8 cellular contexts compared by ENCODE assay signal in genomic region chr3:186108106-186108940, GRCh38. TPM values are rescaled to one million over a fixed set of nuclear protein-coding genes. Genes with fewer than 3 reads are reported as not detected.
DNase-seq lines count a peak whose midpoint lies in the region; ATAC-seq and TF ChIP-seq lines count a peak whose summit lies in the region.

No MANE protein-coding gene starts in this region.

- in situ Hi-C loops in ACHN (cut with HindIII; ENCODE audit: low pct_ligation_motif_present, low pct_unique_long_range_greater_than_20kb, low sequenced_read_pairs) (no loop called here), GM13977 (cut with MboI; ENCODE audit: low pct_unique_long_range_greater_than_20kb, low sequenced_read_pairs, unreplicated experiment) (no loop called here)

- H3K4me1 ChIP-seq in OCI-LY3 (ENCODE audit: low read length): peaks cover 52% of the 10 kb centered on the region

- peak overlapping the region; percentile 80 for H3K9ac ChIP-seq in OCI-LY3 (ENCODE audit: low read length)

- no peaks in the 10 kb centered on the region for H3K9me3 ChIP-seq in OCI-LY3 (ENCODE audit: insufficient read depth, low read length)

- peaks cover 19% of the 10 kb centered on the region for H3K27me3 ChIP-seq in OCI-LY3 (ENCODE audit: low read depth, low read length)

- peak; percentile 76 for DNase-seq in ACHN
- peak; percentile 80 for DNase-seq in GM13977 (ENCODE audit: low spot score)
- peak; percentile 87 for DNase-seq in hepatic stellate cell (ENCODE audit: low spot score)
- peak; percentile 26 for DNase-seq in pulmonary artery endothelial cell (ENCODE audit: low read depth, low spot score)
- no peak for DNase-seq in NCI-H1048 (lab: John Stamatoyannopoulos, UW)

- peak overlapping the region; percentile 88 for H3K4me2 ChIP-seq in OCI-LY3 (ENCODE audit: low read length)

- no peak for ATAC-seq in GM21367 (IDR thresholded peaks at IDR 0.05; ENCODE audit: unreplicated experiment)

- peak overlapping the region; percentile 92 for H3K4me3 ChIP-seq in OCI-LY3 (ENCODE audit: low read length)

- 0 out of 2 replicates have a peak overlapping the region, but pooled peaks have one; percentile 6 for H2AFZ ChIP-seq in OCI-LY3 (ENCODE audit: low read depth, low read length)

- peaks cover 6% of the 10 kb centered on the region for H3K36me3 ChIP-seq in OCI-LY3 (replicated peaks; ENCODE audit: low read depth, low read length)

- TF ChIP-seq CTCF in GM13977 (IDR thresholded peaks at IDR 0.05; ENCODE audit: extremely low read depth, insufficient read depth, missing control alignments) (no peak), OCI-LY3 (IDR thresholded peaks at IDR 0.05; ENCODE audit: low read depth, low read length) (no peak)

- H4K20me1 ChIP-seq in OCI-LY3 (ENCODE audit: insufficient read depth, low read length): peaks cover 23% of the 10 kb centered on the region

- H3K79me2 ChIP-seq in OCI-LY3 (ENCODE audit: low read length): peaks cover 28% of the 10 kb centered on the region

- H3K27ac ChIP-seq in OCI-LY3 (ENCODE audit: low read length): peak overlapping the region; percentile 62
- H3K27ac ChIP-seq in angular gyrus (ENCODE audit: low read depth, low read length): peak overlapping the region; percentile 45

RNA-seq across cellular contexts. Expression of gene ETV5, which starts 0.6 kb away (rescaled TPM):
- 26.8 and 37.2 TPM in 2 replicates for total RNA-seq in pulmonary artery endothelial cell
